Comparison of ENCODE assay signal across 17 cellular contexts in the genomic region with DNA sequence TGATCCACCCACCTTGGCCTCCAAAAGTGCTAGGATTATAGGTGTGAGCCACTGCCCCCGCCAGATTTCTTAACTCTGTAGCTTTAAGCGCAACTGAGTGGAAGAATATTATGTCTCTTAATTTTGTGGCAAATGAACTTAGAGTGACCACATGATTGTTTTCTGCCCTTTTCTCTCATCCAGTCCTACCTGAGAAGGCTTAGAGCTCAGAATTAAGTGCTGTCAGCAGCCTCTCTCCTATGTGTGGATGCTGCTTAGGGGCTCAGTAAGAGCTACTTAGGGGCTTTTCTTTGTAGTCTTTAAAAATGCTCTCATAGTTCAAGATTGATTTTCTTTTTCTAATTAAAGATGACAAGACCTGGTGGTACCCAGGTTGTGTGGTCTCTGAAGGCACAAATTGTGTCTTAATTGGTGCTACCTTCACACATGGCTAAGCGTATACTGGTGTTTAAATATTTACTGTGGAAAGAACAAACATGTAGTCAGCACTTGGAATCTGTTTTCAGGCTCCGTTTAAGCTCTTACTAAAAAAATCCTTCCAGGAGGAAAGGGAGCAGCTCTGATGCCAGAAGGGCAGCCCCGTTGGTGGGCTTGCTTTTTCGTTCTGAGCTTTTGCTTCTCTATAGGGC.
"Had no signal": no experiment of that assay in that cellular context is flagged by ENCODE, and none has a peak within 500 bp of the region (broad histone marks: within the 10 kb centered on the region; RNA-seq: fewer than 3 reads in every experiment).

No MANE protein-coding gene starts in this region.

- H3K4me1 Mint-ChIP-seq: naive thymus-derived CD8-positive, alpha-beta T cell had no signal

- H3K9me3 Mint-ChIP-seq: activated T-cell treated with anti-CD3 and anti-CD28 coated beads, Interleukin-2, amount 50 U/mL, for 24 hours; naive thymus-derived CD8-positive, alpha-beta T cell had no signal

- H3K27ac ChIP-seq: esophagus muscularis mucosa, neutrophil, right atrium auricular region, thyroid gland had no signal

- H3K27me3 Mint-ChIP-seq: activated CD8-positive, alpha-beta memory T cell treated with anti-CD3 and anti-CD28 coated beads, Interleukin-2, amount 10 ng/mL, durations not matched to agents 7 days and 5 days; activated naive CD8-positive, alpha-beta T cell; activated T-cell treated with anti-CD3 and anti-CD28 coated beads, Interleukin-2, amount 50 U/mL, for 24 hours; naive thymus-derived CD8-positive, alpha-beta T cell had no signal

- ATAC-seq: activated CD4-positive, CD25-positive, alpha-beta regulatory T cell treated with anti-CD3 and anti-CD28 coated beads, Interleukin-2, amount 50 U/mL, for 24 hours; activated CD8-positive, alpha-beta memory T cell treated with anti-CD3 and anti-CD28 coated beads, Interleukin-2, amount 10 ng/mL, durations not matched to agents 7 days and 5 days; left colon; mucosa of descending colon; naive thymus-derived CD8-positive, alpha-beta T cell had no signal

- H3K4me3 Mint-ChIP-seq: activated CD8-positive, alpha-beta memory T cell treated with anti-CD3 and anti-CD28 coated beads, Interleukin-2, amount 10 ng/mL, durations not matched to agents 7 days and 5 days; activated naive CD8-positive, alpha-beta T cell; activated T-cell treated with anti-CD3 and anti-CD28 coated beads, Interleukin-2, amount 50 U/mL, for 24 hours; naive thymus-derived CD8-positive, alpha-beta T cell had no signal

- H3K27ac Mint-ChIP-seq: activated CD8-positive, alpha-beta memory T cell treated with anti-CD3 and anti-CD28 coated beads, Interleukin-2, amount 10 ng/mL, durations not matched to agents 7 days and 5 days; activated naive CD8-positive, alpha-beta T cell; activated T-cell treated with anti-CD3 and anti-CD28 coated beads, Interleukin-2, amount 50 U/mL, for 24 hours had no signal

- DNase-seq: activated CD4-positive, alpha-beta T cell treated with anti-CD3 and anti-CD28 coated beads, Interleukin-2, amount 50 U/mL, for 48 hours; activated CD8-positive, alpha-beta memory T cell treated with anti-CD3 and anti-CD28 coated beads, Interleukin-2, amount 10 ng/mL, durations not matched to agents 7 days and 5 days; activated effector memory CD4-positive, alpha-beta T cell treated with anti-CD3 and anti-CD28 coated beads, Interleukin-2, amount 50 U/mL, for 16 hours; activated T-cell treated with anti-CD3 and anti-CD28 coated beads, Interleukin-2, amount 50 U/mL, for 24 hours; dorsolateral prefrontal cortex; left colon; mammary epithelial cell; mucosa of descending colon; naive thymus-derived CD8-positive, alpha-beta T cell; posterior cingulate gyrus; small intestine; thyroid gland had no signal
